1 cellular context compared by ENCODE assay signal in the genomic region with DNA sequence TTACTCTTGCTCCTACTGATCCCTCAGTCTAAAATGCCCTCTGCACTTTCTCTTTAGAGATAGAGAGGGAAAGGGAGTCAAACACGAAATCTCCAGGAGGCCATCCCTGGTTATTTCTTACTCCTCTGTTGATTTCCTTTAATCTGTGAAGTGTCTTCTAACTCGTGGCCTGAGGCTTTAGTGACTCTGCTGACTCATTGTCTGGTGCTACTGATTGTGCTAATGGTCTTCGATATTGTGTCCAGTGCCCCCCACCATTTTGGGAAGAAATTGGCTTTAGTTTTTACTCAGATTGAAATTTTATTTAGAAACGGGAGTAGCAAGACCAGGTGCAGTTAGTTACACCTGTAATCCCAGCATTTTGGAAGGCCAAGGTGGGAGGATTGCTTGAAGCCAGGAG.
TF ChIP-seq lines count a peak whose summit lies in the region.

No MANE protein-coding gene starts in this region.

TF ChIP-seq in H1, 55 proteins besides CTCF, POLR2A, EP300 and RAD21:
- TF ChIP-seq TCF12 (IDR thresholded peaks at IDR 0.05; ENCODE audit: low read depth, low read length), result no peak
- TF ChIP-seq RFX5 (IDR thresholded peaks at IDR 0.05; ENCODE audit: borderline replicate concordance, low read depth, low read length), result no peak
- no peak for TF ChIP-seq EGR1 (IDR thresholded peaks at IDR 0.05; ENCODE audit: borderline replicate concordance, low read depth, low read length)
- TF ChIP-seq, protein P1, sequence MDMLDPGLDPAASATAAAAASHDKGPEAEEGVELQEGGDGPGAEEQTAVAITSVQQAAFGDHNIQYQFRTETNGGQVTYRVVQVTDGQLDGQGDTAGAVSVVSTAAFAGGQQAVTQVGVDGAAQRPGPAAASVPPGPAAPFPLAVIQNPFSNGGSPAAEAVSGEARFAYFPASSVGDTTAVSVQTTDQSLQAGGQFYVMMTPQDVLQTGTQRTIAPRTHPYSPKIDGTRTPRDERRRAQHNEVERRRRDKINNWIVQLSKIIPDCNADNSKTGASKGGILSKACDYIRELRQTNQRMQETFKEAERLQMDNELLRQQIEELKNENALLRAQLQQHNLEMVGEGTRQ (IDR thresholded peaks at IDR 0.05; ENCODE audit: low read length), result no peak
- no peak for TF ChIP-seq SIN3A (conservative IDR thresholded peaks at IDR 0.05 in 1 of 2, IDR thresholded peaks at IDR 0.05 in 1 of 2; ENCODE audit: low read depth in 1 of 2, low read length in 2 of 2)
- TF ChIP-seq RNF2 (IDR thresholded peaks at IDR 0.05; ENCODE audit: borderline replicate concordance, low read depth, low read length, missing control alignments, poor library complexity, severe bottlenecking), result no peak
- no peak for TF ChIP-seq HDAC2 (IDR thresholded peaks at IDR 0.05; ENCODE audit: borderline replicate concordance in 1 of 2, low read depth in 2 of 2, low read length in 2 of 2)
